21 cellular contexts compared by ENCODE assay signal in the genomic region with DNA sequence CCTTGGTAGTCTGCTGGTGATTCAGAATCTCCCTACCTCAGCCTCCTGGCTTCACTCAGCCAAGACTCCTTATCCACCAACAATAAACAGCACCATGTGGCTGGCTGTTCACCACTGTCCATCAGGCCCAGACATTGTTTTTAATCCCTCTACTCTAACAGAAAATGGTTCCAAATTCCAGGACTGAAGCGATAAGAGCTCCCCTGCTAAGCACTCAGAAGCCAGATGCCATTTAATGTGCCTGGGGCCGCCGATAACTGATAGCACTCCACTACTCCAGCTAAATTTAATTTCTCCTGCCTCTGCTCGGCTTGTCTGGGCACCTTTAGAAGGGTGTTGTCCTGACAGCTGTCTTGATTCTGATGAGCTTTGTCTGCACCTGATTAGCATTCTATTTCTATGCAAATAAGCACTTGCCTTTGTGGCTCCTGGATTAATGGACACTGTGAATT. TPM values are rescaled to one million over a fixed set of nuclear protein-coding genes. Genes with fewer than 3 reads are reported as not detected.
DNase-seq lines count a peak whose midpoint lies in the region; ATAC-seq and TF ChIP-seq lines count a peak whose summit lies in the region.
"Had no signal": no experiment of that assay in that cellular context is flagged by ENCODE, and none has a peak within 500 bp of the region (broad histone marks: within the 10 kb centered on the region; RNA-seq: fewer than 3 reads in every experiment).

No MANE protein-coding gene starts in this region.

- no peak overlapping the region for H3K4me3 Mint-ChIP-seq in HFFc6
- H3K4me3 Mint-ChIP-seq: dendritic cell treated with granulocyte-macrophage colony-stimulating factor and Interleukin-4, amounts not matched to agents 40 ng/mL and 50 ng/mL, for 4 days; mesothelial cell of epicardium; nephron had no signal

- H3K36me3 Mint-ChIP-seq in HFFc6 (ENCODE audit: low read depth): no peaks in the 10 kb centered on the region
- H3K36me3 Mint-ChIP-seq: mesothelial cell of epicardium had no signal

- H3K27me3 Mint-ChIP-seq in HFFc6 (ENCODE audit: insufficient read depth): peaks cover 21% of the 10 kb centered on the region
- H3K27me3 Mint-ChIP-seq: dendritic cell treated with granulocyte-macrophage colony-stimulating factor and Interleukin-4, amounts not matched to agents 40 ng/mL and 50 ng/mL, for 4 days had no signal

- H3K9me3 Mint-ChIP-seq in HFFc6: no peaks in the 10 kb centered on the region
- H3K9me3 Mint-ChIP-seq: activated T-helper 2 cell treated with anti-CD3 and anti-CD28 coated beads, Interferon-gamma antibody, Interleukin-2, Interleukin-4, amounts not matched to agents 10 μg/mL and 5 μg/mL and 100 μg/mL, durations not matched to agents 14 hours and 24 hours and 36 hours; dendritic cell treated with granulocyte-macrophage colony-stimulating factor and Interleukin-4, amounts not matched to agents 40 ng/mL and 50 ng/mL, for 4 days; mesothelial cell of epicardium; nephron had no signal

- ATAC-seq in GM21737 (IDR thresholded peaks at IDR 0.05; ENCODE audit: unreplicated experiment): no peak
- ATAC-seq: HCT116, psoas muscle had no signal

- H3K27ac Mint-ChIP-seq in HFFc6: no peak overlapping the region
- H3K27ac Mint-ChIP-seq: activated T-helper 2 cell treated with anti-CD3 and anti-CD28 coated beads, Interferon-gamma antibody, Interleukin-2, Interleukin-4, amounts not matched to agents 10 μg/mL and 5 μg/mL and 100 μg/mL, durations not matched to agents 14 hours and 24 hours and 36 hours; dendritic cell treated with granulocyte-macrophage colony-stimulating factor and Interleukin-4, amounts not matched to agents 40 ng/mL and 50 ng/mL, for 4 days; mesothelial cell of epicardium; nephron had no signal

- TF ChIP-seq CTCF in HFFc6 (IDR thresholded peaks at IDR 0.05): no peak

- H3K4me1 Mint-ChIP-seq in HFFc6 (ENCODE audit: low read depth): peaks cover 2% of the 10 kb centered on the region; the same call in 1 of the 2 replicates

- DNase-seq in DMS 273 (lab: John Stamatoyannopoulos, UW; ENCODE audit: unreplicated experiment) (peak; percentile 38), NCI-H524 treated with DMSO at 0.1 percent for 48 hours (lab: John Stamatoyannopoulos, UW) (peak; percentile 99), amniotic epithelial cell (ENCODE audit: low read depth) (peak; percentile 7), inferior parietal cortex (ENCODE audit: extremely low spot score) (peak; percentile 49), SHP77 treated with DMSO at 0.1 percent for 48 hours (lab: John Stamatoyannopoulos, UW) (no peak), D341Med (ENCODE audit: low spot score) (no peak), HFFc6 (no peak)
- DNase-seq: C1 segment of cervical spinal cord; GDM1; hippocampal formation; kidney; NCI-H187; psoas muscle; stimulated activated CD4-positive, alpha-beta T cell treated with anti-CD3 and anti-CD28 coated beads, Interleukin-4, amount 100 ng/mL, for 4 hours; T1000 had no signal

RNA-seq across cellular contexts. Expression of gene ZNF622, which starts 47.1 kb away (rescaled TPM):
- 10 to 100 TPM; 38.7 to 52.2 (median 45.5) TPM for total RNA-seq in HFFc6 (2021; fragmentation: NEBNext Ultra II Directional; extraction: Animal tissue kit (Norgen Biotek cat#: 25700))

Comparison
In these comparisons a context has a peak if more than half of its experiments do, and no peak if none do; other contexts are left out.
1. DNase-seq: peak in DMS 273 (single experiment), NCI-H524 treated with DMSO at 0.1 percent for 48 hours (single experiment), amniotic epithelial cell (single experiment) and inferior parietal cortex (single experiment); none in SHP77 treated with DMSO at 0.1 percent for 48 hours (single experiment), D341Med (single experiment) and HFFc6 (single experiment).